8 cellular contexts compared by ENCODE assay signal in the genomic region with DNA sequence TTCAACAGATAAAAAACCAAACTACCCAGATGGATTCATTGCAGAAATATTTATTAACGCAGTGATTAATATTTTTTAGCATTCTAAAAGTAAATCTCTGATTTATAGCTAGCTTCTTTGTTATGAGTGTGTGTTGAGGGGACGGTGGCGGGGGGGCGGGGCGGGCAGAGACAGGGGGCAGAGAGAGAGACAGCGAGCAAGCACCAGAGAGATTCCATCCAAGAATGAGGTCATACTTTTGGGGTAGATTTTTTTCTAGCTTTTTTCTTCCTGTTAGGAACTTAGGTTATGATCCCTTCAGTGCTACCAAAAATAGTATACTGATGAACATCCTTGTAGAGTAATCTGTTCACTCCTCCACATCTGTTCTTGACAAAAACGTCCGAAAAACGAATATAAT.
DNase-seq lines count a peak whose midpoint lies in the region; ATAC-seq and TF ChIP-seq lines count a peak whose summit lies in the region.

No MANE protein-coding gene starts in this region.

- TF ChIP-seq CTCF in RWPE2 (IDR thresholded peaks at IDR 0.05; ENCODE audit: poor library complexity, severe bottlenecking) (no peak), fibroblast of pulmonary artery (IDR thresholded peaks at IDR 0.05; ENCODE audit: low read length, missing control alignments) (no peak), parathyroid adenoma (IDR thresholded peaks at IDR 0.05) (no peak)

- H3K9ac ChIP-seq in ES-I3 (ENCODE audit: low read depth, low read length) (peak overlapping the region; percentile 63; the same call in 1 of the 2 replicates), parathyroid adenoma (no peak overlapping the region)

- DNase-seq in RWPE2 (ENCODE audit: low spot score) (no peak), fibroblast of pulmonary artery (ENCODE audit: low read depth) (no peak), retina (no peak), NCI-H1092 treated with DMSO at 0.1 percent for 48 hours (lab: John Stamatoyannopoulos, UW) (no peak)

- no peaks in the 10 kb centered on the region for H3K79me2 ChIP-seq in parathyroid adenoma

- peak overlapping the region; percentile 86 for H3K4me2 ChIP-seq in parathyroid adenoma (ENCODE audit: low read length)

- H3K27ac ChIP-seq in RWPE2 (ENCODE audit: poor library complexity, severe bottlenecking) (no peak overlapping the region), parathyroid adenoma (no peak overlapping the region)

- no peaks in the 10 kb centered on the region for H3K27me3 ChIP-seq in RWPE2 (ENCODE audit: insufficient read depth, poor library complexity, severe bottlenecking)
- H3K27me3 ChIP-seq in parathyroid adenoma (ENCODE audit: control insufficient read depth, insufficient read depth, low read length): no peaks in the 10 kb centered on the region

- peaks cover 4% of the 10 kb centered on the region; the same call in 1 of the 2 replicates for H3K9me3 ChIP-seq in ES-I3 (ENCODE audit: control insufficient read depth, insufficient read depth, low read length)
- H3K9me3 ChIP-seq in RWPE2 (ENCODE audit: severe bottlenecking): peaks cover 5% of the 10 kb centered on the region
- H3K9me3 ChIP-seq in parathyroid adenoma (ENCODE audit: control insufficient read depth, low read length): no peaks in the 10 kb centered on the region

- ATAC-seq in RWPE2 (ENCODE audit: low read depth) (no peak), GM21447 (IDR thresholded peaks at IDR 0.05; ENCODE audit: unreplicated experiment) (no peak), HG03095 (IDR thresholded peaks at IDR 0.05; ENCODE audit: unreplicated experiment) (no peak)

- no peaks in the 10 kb centered on the region for H3K36me3 ChIP-seq in ES-I3 (ENCODE audit: insufficient read depth, low read length)
- H3K36me3 ChIP-seq in RWPE2 (ENCODE audit: low read depth): no peaks in the 10 kb centered on the region
- no peaks in the 10 kb centered on the region for H3K36me3 ChIP-seq in parathyroid adenoma (ENCODE audit: control insufficient read depth, insufficient read depth, low read length)

- no peak overlapping the region for H2AFZ ChIP-seq in parathyroid adenoma

- H3K4me3 ChIP-seq in RWPE2 (ENCODE audit: severe bottlenecking) (peak overlapping the region; percentile 23), fibroblast of pulmonary artery (replicated peaks; ENCODE audit: low read depth, low read length) (peak overlapping the region; percentile 57), parathyroid adenoma (ENCODE audit: low read depth, low read length) (peak overlapping the region; percentile 58)

- H3K4me1 ChIP-seq in ES-I3 (ENCODE audit: insufficient read depth, low read length) (no peaks in the 10 kb centered on the region), RWPE2 (ENCODE audit: insufficient read depth, poor library complexity, severe bottlenecking) (no peaks in the 10 kb centered on the region), parathyroid adenoma (no peaks in the 10 kb centered on the region)
